8 cellular contexts compared by ENCODE assay signal in genomic region chr22:20918663-20919220, GRCh38. TPM values are rescaled to one million over a fixed set of nuclear protein-coding genes. Genes with fewer than 3 reads are reported as not detected.
A peak's percentile ranks its signal among the peaks of the same experiment; 100 is the strongest.
DNase-seq lines count a peak whose midpoint lies in the region; ATAC-seq and TF ChIP-seq lines count a peak whose summit lies in the region.

No MANE protein-coding gene starts in this region.

- H3K4me3 Mint-ChIP-seq in CD4-positive, CD25-positive, alpha-beta regulatory T cell, result peak overlapping the region; percentile 85 to 98 (median 97)
- peak overlapping the region; percentile 86 to 99 (median 99) for H3K4me3 Mint-ChIP-seq in nephron

- H3K4me1 Mint-ChIP-seq in CD4-positive, CD25-positive, alpha-beta regulatory T cell, result peaks cover 12 to 57% (median 40%) of the 10 kb centered on the region in 4 donors
- H3K4me1 Mint-ChIP-seq in nephron, result peaks cover 37% of the 10 kb centered on the region

- TF ChIP-seq CTCF in Loucy (conservative IDR thresholded peaks at IDR 0.05; ENCODE audit: low read length) (no peak), colonic mucosa (IDR thresholded peaks at IDR 0.05) (no peak), nephron (IDR thresholded peaks at IDR 0.05; ENCODE audit: unreplicated experiment in 3 of 3) (no peak)

- peak overlapping the region; percentile 94 for H3K9ac ChIP-seq in Loucy (ENCODE audit: low read depth, low read length, poor library complexity, severe bottlenecking)
- H3K9ac ChIP-seq in colonic mucosa (ENCODE audit: low read depth in 2 of 2, low read length in 2 of 2), result peak overlapping the region; percentile 97 to 99

- peaks cover 9% of the 10 kb centered on the region for H3K36me3 Mint-ChIP-seq in CD4-positive, CD25-positive, alpha-beta regulatory T cell
- peaks cover 13% of the 10 kb centered on the region for H3K36me3 Mint-ChIP-seq in nephron (ENCODE audit: low read depth)

- intact Hi-C loops in colonic mucosa (cut with DNase I), result loop anchor here (5.0 to 10.0 kb wide), 2 partner anchors 34 to 54 kb away; no protein-coding TSS in a partner anchor

- H3K27ac Mint-ChIP-seq in CD4-positive, CD25-positive, alpha-beta regulatory T cell, result peak overlapping the region; percentile 89 to 95 (median 95)
- peak overlapping the region; percentile 82 to 96 (median 95) for H3K27ac Mint-ChIP-seq in nephron

- H3K79me2 ChIP-seq in Loucy (ENCODE audit: insufficient read depth, low read length), result peaks cover 65% of the 10 kb centered on the region

- H2AFZ ChIP-seq in Loucy (ENCODE audit: low read length), result no peak overlapping the region

- H3K4me2 ChIP-seq in Loucy (ENCODE audit: low read depth, low read length, poor library complexity, severe bottlenecking), result peak overlapping the region; percentile 98

- no peaks in the 10 kb centered on the region for H3K9me3 Mint-ChIP-seq in CD4-positive, CD25-positive, alpha-beta regulatory T cell
- H3K9me3 Mint-ChIP-seq in nephron, result no peaks in the 10 kb centered on the region

- no peaks in the 10 kb centered on the region for H3K9me2 ChIP-seq in Loucy (replicated peaks; ENCODE audit: low read depth, low read length)

- H4K20me1 ChIP-seq in Loucy (ENCODE audit: insufficient read depth, low read length, poor library complexity, severe bottlenecking), result peaks cover 60% of the 10 kb centered on the region

- no peaks in the 10 kb centered on the region for H3F3A ChIP-seq in Loucy (ENCODE audit: low read depth)

- peaks cover 37% of the 10 kb centered on the region for H3K4me1 ChIP-seq in CD4-positive, CD25-positive, alpha-beta regulatory T cell (ENCODE audit: control insufficient read depth, insufficient read depth, low read length, poor library complexity, severe bottlenecking)
- H3K4me1 ChIP-seq in Loucy (ENCODE audit: insufficient read depth, low read length, poor library complexity, severe bottlenecking) (peaks cover 28% of the 10 kb centered on the region), colonic mucosa (peaks cover 9% of the 10 kb centered on the region)

- peak overlapping the region; percentile 90 for H3K27ac ChIP-seq in CD4-positive, CD25-positive, alpha-beta regulatory T cell (ENCODE audit: insufficient read depth, low read length, poor library complexity, severe bottlenecking)
- H3K27ac ChIP-seq in colonic mucosa, result peak overlapping the region; percentile 95

- peak overlapping the region; percentile 99 for H3K4me3 ChIP-seq in CD4-positive, CD25-positive, alpha-beta regulatory T cell (ENCODE audit: low read depth, low read length)
- peak overlapping the region; percentile 98 for H3K4me3 ChIP-seq in Loucy (ENCODE audit: low read length, poor library complexity, severe bottlenecking)
- H3K4me3 ChIP-seq in colonic mucosa, result peak overlapping the region; percentile 85

- no peak for DNase-seq in CD4-positive, CD25-positive, alpha-beta regulatory T cell
- DNase-seq in colonic mucosa, result peak; percentile 27
- no peak for DNase-seq in retina

- no peaks in the 10 kb centered on the region for H3K27me3 ChIP-seq in CD4-positive, CD25-positive, alpha-beta regulatory T cell (ENCODE audit: control insufficient read depth, insufficient read depth, low read length)
- H3K27me3 ChIP-seq in Loucy (ENCODE audit: insufficient read depth, low read length, poor library complexity, severe bottlenecking) (peaks cover 8% of the 10 kb centered on the region), colonic mucosa (no peaks in the 10 kb centered on the region)

- H3K27me3 Mint-ChIP-seq in CD4-positive, CD25-positive, alpha-beta regulatory T cell, result no peaks in the 10 kb centered on the region
- H3K27me3 Mint-ChIP-seq in nephron (ENCODE audit: low read depth), result no peaks in the 10 kb centered on the region

- ATAC-seq in CD4-positive, CD25-positive, alpha-beta regulatory T cell (ENCODE audit: low read depth in 2 of 2), result no peak
- ATAC-seq in HG03039 (IDR thresholded peaks at IDR 0.05; ENCODE audit: unreplicated experiment), result no peak
- no peak for ATAC-seq in GM19351 (IDR thresholded peaks at IDR 0.05; ENCODE audit: unreplicated experiment)
- ATAC-seq in GM19455 (IDR thresholded peaks at IDR 0.05; ENCODE audit: unreplicated experiment), result no peak

- H3K9me3 ChIP-seq in CD4-positive, CD25-positive, alpha-beta regulatory T cell (ENCODE audit: control insufficient read depth in 2 of 2, low read length in 2 of 2), result no peaks in the 10 kb centered on the region
- no peaks in the 10 kb centered on the region for H3K9me3 ChIP-seq in Loucy (ENCODE audit: insufficient read depth, low read depth, low read length)
- H3K9me3 ChIP-seq in colonic mucosa, result no peaks in the 10 kb centered on the region

- no peaks in the 10 kb centered on the region for H3K36me3 ChIP-seq in CD4-positive, CD25-positive, alpha-beta regulatory T cell (ENCODE audit: control insufficient read depth, insufficient read depth, low read length)
- H3K36me3 ChIP-seq in Loucy (ENCODE audit: insufficient read depth, low read length) (no peaks in the 10 kb centered on the region), colonic mucosa (no peaks in the 10 kb centered on the region)

RNA-seq across cellular contexts. Expression of gene CRKL, which starts 1.5 kb away (rescaled TPM):
- 49.5 TPM for total RNA-seq in CD4-positive, CD25-positive, alpha-beta regulatory T cell
- 10 to 100 TPM; 41.7 to 61.4 (median 57.0) TPM for polyA plus RNA-seq in CD4-positive, CD25-positive, alpha-beta regulatory T cell
- 10 to 100 TPM; 63.6 to 82.5 TPM for total RNA-seq in colonic mucosa

RNA-seq across cellular contexts. Expression of gene AIFM3, which starts 48.3 kb away (rescaled TPM):
- total RNA-seq in CD4-positive, CD25-positive, alpha-beta regulatory T cell, result 0.49 TPM
- polyA plus RNA-seq in CD4-positive, CD25-positive, alpha-beta regulatory T cell, result not detected
- 100 to 1,000 TPM in 1 of 2 donors, 10 to 100 TPM in 1; 76.9 to 156 TPM for total RNA-seq in colonic mucosa

RNA-seq across cellular contexts. Expression of gene SNAP29, which starts 59.9 kb away (rescaled TPM):
- total RNA-seq in CD4-positive, CD25-positive, alpha-beta regulatory T cell, result 23.1 TPM
- polyA plus RNA-seq in CD4-positive, CD25-positive, alpha-beta regulatory T cell, result 10 to 100 TPM; 20.1 to 34.0 (median 25.4) TPM
- total RNA-seq in colonic mucosa, result 10 to 100 TPM; 25.3 to 39.0 TPM

Comparison
In these comparisons a context has a peak if more than half of its experiments do, and no peak if none do; other contexts are left out.
1. RNA of gene AIFM3, which starts 48.3 kb away (total RNA-seq): 76.9 to 156 TPM in colonic mucosa; 0.49 TPM in CD4-positive, CD25-positive, alpha-beta regulatory T cell (single experiment); every median in the first group is over 10 times any median in the second.
2. Peak in every context shown above with its lines, with median percentiles within 50 percentile points of each other: H3K4me3 ChIP-seq.